8 cellular contexts compared by ENCODE assay signal in the genomic region with DNA sequence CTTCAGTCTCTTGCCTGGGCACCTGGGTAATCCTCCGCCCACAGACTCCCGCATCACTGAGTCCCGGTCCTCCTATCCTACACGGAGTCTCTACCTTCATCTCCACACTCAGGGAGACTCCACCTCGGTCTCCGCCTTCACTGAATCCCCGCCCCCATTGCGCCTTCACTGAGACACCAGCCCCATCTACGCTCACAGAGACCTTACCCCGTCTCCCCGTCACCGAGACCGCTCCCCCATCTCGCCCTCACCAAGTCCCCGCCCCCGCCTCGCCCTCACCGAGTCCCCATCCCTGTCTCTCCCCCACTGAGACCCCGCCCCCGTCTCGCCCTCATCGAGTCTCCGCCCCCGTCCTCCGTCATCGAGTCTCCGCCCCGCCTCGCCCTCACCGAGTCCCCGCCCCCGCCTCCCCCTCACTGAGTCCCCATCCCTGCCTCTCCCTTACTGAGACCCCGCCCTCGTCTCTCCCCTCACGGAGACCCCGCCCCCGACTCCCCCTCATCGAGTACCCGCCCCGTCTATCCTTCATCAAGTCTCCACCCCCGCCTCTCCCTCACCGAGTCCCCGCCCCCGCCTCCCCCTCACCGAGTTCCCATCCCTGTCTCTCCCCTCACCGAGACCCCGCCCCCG. TPM values are rescaled to one million over a fixed set of nuclear protein-coding genes. Genes with fewer than 3 reads are reported as not detected.
DNase-seq lines count a peak whose midpoint lies in the region; ATAC-seq and TF ChIP-seq lines count a peak whose summit lies in the region.

No MANE protein-coding gene starts in this region.

- TF ChIP-seq POLR2A in NB4 (IDR thresholded peaks at IDR 0.05; ENCODE audit: extremely low read depth, insufficient read length), result no peak
- TF ChIP-seq POLR2A in ovary (IDR thresholded peaks at IDR 0.05), result peak; percentile 72
- no peak for TF ChIP-seq POLR2A in testis (IDR thresholded peaks at IDR 0.05)

- H3K9me3 ChIP-seq in adipocyte (ENCODE audit: control insufficient read depth, low read length) (no peaks in the 10 kb centered on the region), cardiac muscle cell (ENCODE audit: low read depth) (no peaks in the 10 kb centered on the region), ovary (no peaks in the 10 kb centered on the region), testis (no peaks in the 10 kb centered on the region)

- DNase-seq in AG09319 (ENCODE audit: extremely low read depth, low read depth) (peak; percentile 92), NB4 (ENCODE audit: low read depth) (peak; percentile 98), SW480 (ENCODE audit: low spot score) (peak; percentile 86), adipocyte (ENCODE audit: low read depth) (peak; percentile 99), cardiac muscle cell (ENCODE audit: low read depth in 1 of 2, low spot score in 1 of 2) (peak; percentile 98 to 99), ovary (peak; percentile 96 to 99 (median 97)), testis (peak; percentile 98)

- WGBS in ovary, 3 donors, result 2 to 4% (median 2%) methylated on average over 32 to 48 of the region's 48 CpGs
- WGBS in testis, 2 donors, result 3 to 6% methylated on average over 38 to 43 of the region's 48 CpGs

- peaks cover 4% of the 10 kb centered on the region for H3K4me1 ChIP-seq in adipocyte (ENCODE audit: control insufficient read depth, insufficient read depth, low read length)
- H3K4me1 ChIP-seq in cardiac muscle cell (ENCODE audit: low read depth), result peaks cover 32% of the 10 kb centered on the region
- peaks cover 2% of the 10 kb centered on the region for H3K4me1 ChIP-seq in ovary (ENCODE audit: insufficient read depth)
- peaks cover 23% of the 10 kb centered on the region for H3K4me1 ChIP-seq in testis

- peak; percentile 42 for ATAC-seq in GM21423 (IDR thresholded peaks at IDR 0.05; ENCODE audit: unreplicated experiment)

- H3K27ac ChIP-seq in cardiac muscle cell (peak overlapping the region; percentile 94), ovary (peak overlapping the region; percentile 92), testis (peak overlapping the region; percentile 88 to 95)

- H3K36me3 ChIP-seq in adipocyte (ENCODE audit: control insufficient read depth, insufficient read depth, low read length, severe bottlenecking) (no peaks in the 10 kb centered on the region), cardiac muscle cell (no peaks in the 10 kb centered on the region), ovary (no peaks in the 10 kb centered on the region), testis (ENCODE audit: low read depth, missing control alignments) (no peaks in the 10 kb centered on the region)

- no peaks in the 10 kb centered on the region for H3K27me3 ChIP-seq in adipocyte (replicated peaks; ENCODE audit: control insufficient read depth, insufficient read depth, low read length)
- H3K27me3 ChIP-seq in cardiac muscle cell, result no peaks in the 10 kb centered on the region
- H3K27me3 ChIP-seq in ovary, result no peaks in the 10 kb centered on the region
- no peaks in the 10 kb centered on the region for H3K27me3 ChIP-seq in testis

- TF ChIP-seq CTCF in AG09319 (IDR thresholded peaks at IDR 0.05; ENCODE audit: low read depth, low read length), result no peak
- TF ChIP-seq CTCF in NB4 (IDR thresholded peaks at IDR 0.05; ENCODE audit: low read depth, low read length), result no peak
- no peak for TF ChIP-seq CTCF in cardiac muscle cell (IDR thresholded peaks at IDR 0.05; ENCODE audit: low read depth, low read length)
- TF ChIP-seq CTCF in ovary (IDR thresholded peaks at IDR 0.05), result no peak
- TF ChIP-seq CTCF in testis (IDR thresholded peaks at IDR 0.05), result no peak

- peak overlapping the region; percentile 46 for H3K9ac ChIP-seq in adipocyte (ENCODE audit: low read length)

- H3K4me3 ChIP-seq in NB4 (ENCODE audit: low read depth, low read length), result peak overlapping the region; percentile 61
- H3K4me3 ChIP-seq in adipocyte (ENCODE audit: low read length), result peak overlapping the region; percentile 80
- H3K4me3 ChIP-seq in cardiac muscle cell, result peak overlapping the region; percentile 83
- H3K4me3 ChIP-seq in ovary, result peak overlapping the region; percentile 72
- H3K4me3 ChIP-seq in testis, result peak overlapping the region; percentile 65 to 72

- no peak for TF ChIP-seq EP300 in ovary (IDR thresholded peaks at IDR 0.05)

- intact Hi-C loops in ovary (cut with DNase I) (loop anchor here in 2 of 4 donors (5.0 to 10.0 kb wide), 4 partner anchors 164 to 647 kb away; partner anchors contain the start of gene ZNF317 (in 1 of the 2)), testis (cut with DNase I; ENCODE audit: low total_unique reads) (no loop called here)

RNA-seq across cellular contexts. Expression of gene ZNF846, which starts 23.1 kb away (rescaled TPM):
- 14.4 and 17.2 TPM in 2 replicates for total RNA-seq in cardiac muscle cell
- polyA plus RNA-seq in cardiac muscle cell, result 15.6 and 19.0 TPM in 2 replicates
- 10 to 100 TPM; 12.6 to 31.0 (median 21.0) TPM for total RNA-seq in ovary
- polyA plus RNA-seq in ovary, result 10 to 100 TPM; 10.6 to 20.3 TPM
- total RNA-seq in testis, result 10 to 100 TPM; 48.1 to 50.5 TPM
- polyA plus RNA-seq in testis (ENCODE audit: insufficient read depth, low read depth, low replicate concordance), result 63.3 TPM

RNA-seq across cellular contexts. Expression of gene FBXL12, which starts 27.2 kb away (rescaled TPM):
- total RNA-seq in cardiac muscle cell (65.6 and 106 TPM in 2 replicates), ovary (10 to 100 TPM; 22.3 to 34.4 (median 27.7) TPM), testis (10 to 100 TPM; 38.7 to 42.6 TPM)
- polyA plus RNA-seq in cardiac muscle cell (47.5 and 49.7 TPM in 2 replicates), ovary (10 to 100 TPM; 18.3 to 24.0 TPM), testis (ENCODE audit: insufficient read depth, low read depth, low replicate concordance) (24.7 TPM)

RNA-seq across cellular contexts. Expression of gene UBL5, which starts 36.1 kb away (rescaled TPM):
- total RNA-seq in cardiac muscle cell (511 and 816 TPM in 2 replicates), ovary (100 to 1,000 TPM; 217 to 412 (median 255) TPM), testis (100 to 1,000 TPM; 418 to 540 TPM)
- polyA plus RNA-seq in cardiac muscle cell (870 and 943 TPM in 2 replicates), ovary (100 to 1,000 TPM; 315 to 492 TPM), testis (ENCODE audit: insufficient read depth, low read depth, low replicate concordance) (491 TPM)

RNA-seq across cellular contexts. Expression of gene PIN1, which starts 43.5 kb away (rescaled TPM):
- total RNA-seq in cardiac muscle cell, result 221 and 282 TPM in 2 replicates
- 270 and 309 TPM in 2 replicates for polyA plus RNA-seq in cardiac muscle cell
- total RNA-seq in ovary, result 10 to 100 TPM; 49.2 to 70.9 (median 61.0) TPM
- 10 to 100 TPM in 1 of 2 donors, 1 to 10 TPM in 1; 6.3 to 94.2 TPM for polyA plus RNA-seq in ovary
- 100 to 1,000 TPM; 228 to 232 TPM for total RNA-seq in testis
- polyA plus RNA-seq in testis (ENCODE audit: insufficient read depth, low read depth, low replicate concordance), result 209 TPM

Comparison
In these comparisons a context has a peak if more than half of its experiments do, and no peak if none do; other contexts are left out.
1. Peak in every context shown above with its lines: DNase-seq, ATAC-seq, H3K4me3 ChIP-seq and H3K27ac ChIP-seq.